14 cellular contexts compared by ENCODE assay signal in genomic region chr17:78995761-78996451, GRCh38. TPM values are rescaled to one million over a fixed set of nuclear protein-coding genes. Genes with fewer than 3 reads are reported as not detected.
DNase-seq lines count a peak whose midpoint lies in the region; ATAC-seq, FAIRE-seq and TF ChIP-seq lines count a peak whose summit lies in the region.
"Had no signal": no experiment of that assay in that cellular context is flagged by ENCODE, and none has a peak within 500 bp of the region (broad histone marks: within the 10 kb centered on the region; RNA-seq: fewer than 3 reads in every experiment).

No MANE protein-coding gene starts in this region.

- H3K27ac ChIP-seq in adrenal gland (peak overlapping the region in 4 of 5 donors; percentile 22 to 79 (median 54)), left lung (peak overlapping the region; percentile 37 to 59), small intestine (ENCODE audit: low read depth in 1 of 2, low read length in 1 of 2) (peak overlapping the region; percentile 81 to 82)

- intact Hi-C loops in adrenal gland (cut with DNase I) (no loop called here), left lung (cut with DNase I) (no loop called here)

- peak in 1 of 2 donors; percentile 30 for TF ChIP-seq POLR2A in adrenal gland (IDR thresholded peaks at IDR 0.05)

- no peak overlapping the region for H3K4me3 ChIP-seq in H7 (ENCODE audit: insufficient read depth, low read depth, low read length)
- H3K4me3 ChIP-seq in adrenal gland = no peak overlapping the region
- H3K4me3 ChIP-seq in left lung = no peak overlapping the region
- no peak overlapping the region for H3K4me3 ChIP-seq in small intestine (ENCODE audit: low read depth in 1 of 2, low read length in 2 of 2)
- H3K4me3 ChIP-seq in MG63 = no peak overlapping the region

- DNase-seq in H7 = peak; percentile 30
- DNase-seq in adrenal gland = peak; percentile 78 to 90 (median 86)
- peak in 1 of 2 donors; percentile 67 for DNase-seq in left lung
- peak; percentile 96 for DNase-seq in small intestine
- no peak for DNase-seq in MG63
- no peak for DNase-seq in NCI-H2107 treated with DMSO at 0.1 percent for 48 hours (lab: John Stamatoyannopoulos, UW; ENCODE audit: unreplicated experiment)
- DNase-seq: activated CD4-positive, CD25-positive, alpha-beta regulatory T cell treated with anti-CD3 and anti-CD28 coated beads, Interleukin-2, amount 50 U/mL, for 72 hours; DMS79 treated with DMSO at 0.1 percent for 48 hours; NCI-H2029 treated with DMSO at 0.1 percent for 48 hours; RPMI8226; stimulated activated CD4-positive, alpha-beta T cell treated with anti-CD3 and anti-CD28 coated beads, Interleukin-4, amount 100 ng/mL, for 4 hours had no signal

- ATAC-seq in left lung = peak; percentile 88
- ATAC-seq in GM21367 (IDR thresholded peaks at IDR 0.05; ENCODE audit: unreplicated experiment) = no peak

- no peaks in the 10 kb centered on the region for H3K9me3 ChIP-seq in adrenal gland (replicated peaks in 1 of 3)
- no peaks in the 10 kb centered on the region for H3K9me3 ChIP-seq in left lung
- H3K9me3 ChIP-seq in small intestine (ENCODE audit: control insufficient read depth, low read depth) = no peaks in the 10 kb centered on the region
- no peaks in the 10 kb centered on the region for H3K9me3 ChIP-seq in MG63

- peaks cover 24 to 46% of the 10 kb centered on the region in 2 donors for H3K4me1 ChIP-seq in adrenal gland (replicated peaks in 1 of 2)
- H3K4me1 ChIP-seq in left lung = peaks cover 0 to 14% of the 10 kb centered on the region in 2 donors
- H3K4me1 ChIP-seq in small intestine (ENCODE audit: control insufficient read depth in 2 of 2, insufficient read depth in 1 of 2, low read depth in 1 of 2, low read length in 1 of 2) = peaks cover 2 to 11% of the 10 kb centered on the region in 2 donors

- no peak for FAIRE-seq in small intestine (lab: Jason Lieb, UNC)
- FAIRE-seq: endometrium had no signal

- TF ChIP-seq CTCF in adrenal gland (IDR thresholded peaks at IDR 0.05) = peak in 1 of 6 experiments; percentile 6
- no peak for TF ChIP-seq CTCF in left lung (IDR thresholded peaks at IDR 0.05)

- WGBS in adrenal gland, 4 donors = 41 to 62% (median 49%) methylated on average over 8 to 18 of the region's 18 CpGs
- 21 to 57% (median 36%) methylated on average over 18 of the region's 18 CpGs for WGBS in small intestine, 3 donors

- H3K27me3 ChIP-seq in H7 (ENCODE audit: control insufficient read depth, insufficient read depth, low read length) (peaks cover under 1% of the 10 kb centered on the region), adrenal gland (no peaks in the 10 kb centered on the region), left lung (no peaks in the 10 kb centered on the region), small intestine (ENCODE audit: control insufficient read depth in 2 of 2, insufficient read depth in 2 of 2, low read length in 2 of 2) (no peaks in the 10 kb centered on the region), MG63 (no peaks in the 10 kb centered on the region)

- H3K36me3 ChIP-seq in H7 (replicated peaks; ENCODE audit: control insufficient read depth, insufficient read depth, low read length) = peaks cover 3% of the 10 kb centered on the region
- H3K36me3 ChIP-seq in adrenal gland (replicated peaks in 1 of 2) = peaks cover 0 to 71% of the 10 kb centered on the region in 2 donors
- peaks cover 0 to 96% of the 10 kb centered on the region in 2 donors for H3K36me3 ChIP-seq in left lung
- H3K36me3 ChIP-seq in small intestine (ENCODE audit: control insufficient read depth in 2 of 2, insufficient read depth in 2 of 2, low read length in 2 of 2) = peaks cover 14 to 26% of the 10 kb centered on the region in 2 donors
- peaks cover 71% of the 10 kb centered on the region for H3K36me3 ChIP-seq in MG63

RNA-seq across cellular contexts. Expression of gene CANT1, which starts 13.7 kb away (rescaled TPM):
- total RNA-seq in H7 (2014; rRNA removed; shearing (Covaris generic)) = 27.3 and 29.6 TPM in 2 replicates
- 10 to 100 TPM; 36.5 to 78.3 (median 61.5) TPM for total RNA-seq in adrenal gland
- 10 to 100 TPM; 10.3 to 29.5 (median 10.7) TPM for polyA plus RNA-seq in adrenal gland
- total RNA-seq in left lung = 10 to 100 TPM; 57.2 to 69.0 TPM
- 10 to 100 TPM; 16.8 to 90.5 (median 20.3) TPM for polyA plus RNA-seq in small intestine
- 107 and 112 TPM in 2 replicates for total RNA-seq in MG63 (2014; rRNA removed; shearing (Covaris generic); ENCODE audit: low replicate concordance)

RNA-seq across cellular contexts. Expression of gene LGALS3BP, which starts 16.2 kb away (rescaled TPM):
- total RNA-seq in H7 (2014; rRNA removed; shearing (Covaris generic)) = 116 and 129 TPM in 2 replicates
- 1,000 to 10,000 TPM in 2 of 8 donors, 100 to 1,000 TPM in 6; 449 to 1,588 (median 791) TPM for total RNA-seq in adrenal gland
- 100 to 1,000 TPM; 266 to 499 (median 286) TPM for polyA plus RNA-seq in adrenal gland
- 100 to 1,000 TPM; 379 to 688 TPM for total RNA-seq in left lung
- 100 to 1,000 TPM; 181 to 326 (median 255) TPM for polyA plus RNA-seq in small intestine
- 204 and 434 TPM in 2 replicates for total RNA-seq in MG63 (2014; rRNA removed; shearing (Covaris generic); ENCODE audit: low replicate concordance)

RNA-seq across cellular contexts. Expression of gene C1QTNF1, which starts 28.1 kb away (rescaled TPM):
- 0.28 and 0.67 TPM in 2 replicates for total RNA-seq in H7 (2014; rRNA removed; shearing (Covaris generic))
- total RNA-seq in adrenal gland = 100 to 1,000 TPM in 6 of 8 donors, 10 to 100 TPM in 2; 74.6 to 175 (median 137) TPM
- 100 to 1,000 TPM in 1 of 3 donors, 10 to 100 TPM in 2; 17.2 to 147 (median 74.4) TPM for polyA plus RNA-seq in adrenal gland
- total RNA-seq in left lung = 10 to 100 TPM; 14.9 to 31.4 TPM
- polyA plus RNA-seq in small intestine = 10 to 100 TPM in 1 of 3 donors, 1 to 10 TPM in 1, under 1 TPM in 1; 0.67 to 57.4 (median 2.4) TPM
- total RNA-seq in MG63 (2014; rRNA removed; shearing (Covaris generic); ENCODE audit: low replicate concordance) = 23.1 and 38.4 TPM in 2 replicates
- total RNA-seq: natural killer cell treated with Interleukin-12 subunit alpha and Interleukin-12 subunit beta and Interleukin-15 and Interleukin-18, amount 100 ng/mL, for 72 hours had no signal

Comparison
In these comparisons a context has a peak if more than half of its experiments do, and no peak if none do; other contexts are left out.
1. DNase-seq: peak in H7 (single experiment), adrenal gland (7 of 7) and small intestine (single experiment); none in MG63 (single experiment) and NCI-H2107 treated with DMSO at 0.1 percent for 48 hours (single experiment).
2. Peak in every context shown above with its lines, with median percentiles within 50 percentile points of each other: H3K27ac ChIP-seq.